Comparison of ENCODE assay signal across 1 cellular context in genomic region chr3:13650210-13651056, GRCh38.
TF ChIP-seq lines count a peak whose summit lies in the region.

No MANE protein-coding gene starts in this region.

TF ChIP-seq in HepG2, 621 proteins besides CTCF, POLR2A, EP300 and RAD21 (continued from another document and continues in another):
- TF ChIP-seq ATF5 (CRISPR knock-in tag; IDR thresholded peaks at IDR 0.05; ENCODE audit: low read depth) (no peak), ZMYM3 (CRISPR knock-in tag; IDR thresholded peaks at IDR 0.05) (peak; percentile 98), TERF1 (CRISPR knock-in tag; IDR thresholded peaks at IDR 0.05) (no peak), GLI4 (CRISPR knock-in tag; IDR thresholded peaks at IDR 0.05; ENCODE audit: borderline replicate concordance) (no peak), ZBTB14 (CRISPR knock-in tag; IDR thresholded peaks at IDR 0.05) (no peak), HNF1B (CRISPR knock-in tag; IDR thresholded peaks at IDR 0.05) (no peak), ZNF737 (CRISPR knock-in tag; IDR thresholded peaks at IDR 0.05; ENCODE audit: borderline replicate concordance) (no peak), ZNF598 (CRISPR knock-in tag; IDR thresholded peaks at IDR 0.05; ENCODE audit: borderline replicate concordance) (no peak), SMYD3 (CRISPR knock-in tag; IDR thresholded peaks at IDR 0.05) (no peak), ZMYM2 (CRISPR knock-in tag; IDR thresholded peaks at IDR 0.05) (no peak), DPF2 (CRISPR knock-in tag; IDR thresholded peaks at IDR 0.05; ENCODE audit: borderline replicate concordance, low read depth) (no peak), ZNF557 (CRISPR knock-in tag; IDR thresholded peaks at IDR 0.05) (0 out of 2 replicates have a peak, but pooled peaks have one; percentile 79), CREB3 (CRISPR knock-in tag; IDR thresholded peaks at IDR 0.05) (no peak), ZNF335 (CRISPR knock-in tag; IDR thresholded peaks at IDR 0.05) (no peak), CEBPZ (IDR thresholded peaks at IDR 0.05; ENCODE audit: low read length) (no peak), TOPORS (CRISPR knock-in tag; IDR thresholded peaks at IDR 0.05) (no peak), PRDM4 (CRISPR knock-in tag; IDR thresholded peaks at IDR 0.05; ENCODE audit: borderline replicate concordance) (no peak), KDM3A (CRISPR knock-in tag; IDR thresholded peaks at IDR 0.05; ENCODE audit: low read depth) (peak; percentile 90), ZNF225 (CRISPR knock-in tag; IDR thresholded peaks at IDR 0.05) (no peak), ZFP36L1 (CRISPR knock-in tag; IDR thresholded peaks at IDR 0.05) (no peak), ZBTB8A (CRISPR knock-in tag; IDR thresholded peaks at IDR 0.05; ENCODE audit: borderline replicate concordance, low read depth) (no peak), ZNF713 (CRISPR knock-in tag; IDR thresholded peaks at IDR 0.05) (no peak), KAT8 (CRISPR knock-in tag; IDR thresholded peaks at IDR 0.05) (no peak), CEBPG (CRISPR knock-in tag; IDR thresholded peaks at IDR 0.05) (no peak), SP1 (IDR thresholded peaks at IDR 0.05) (no peak), SP1 (CRISPR knock-in tag; IDR thresholded peaks at IDR 0.05) (no peak), MBD4 (IDR thresholded peaks at IDR 0.05; ENCODE audit: borderline replicate concordance, low read length) (no peak), MXI1 (IDR thresholded peaks at IDR 0.05; ENCODE audit: borderline replicate concordance, low read depth, low read length) (peak; percentile 27; the same call in 1 of the 3 replicates), DBP (CRISPR knock-in tag; IDR thresholded peaks at IDR 0.05; ENCODE audit: not compliant biosample characterization) (no peak), SMC3 (IDR thresholded peaks at IDR 0.05; ENCODE audit: low read length) (no peak; the same call in 1 of the 2 replicates), PREB (CRISPR knock-in tag; IDR thresholded peaks at IDR 0.05) (no peak), ZNF549 (CRISPR knock-in tag; IDR thresholded peaks at IDR 0.05) (no peak), ZNF501 (CRISPR knock-in tag; IDR thresholded peaks at IDR 0.05) (peak; percentile 69), ZNF790 (CRISPR knock-in tag; IDR thresholded peaks at IDR 0.05; ENCODE audit: borderline replicate concordance) (no peak), FOXJ3 (CRISPR knock-in tag; IDR thresholded peaks at IDR 0.05; ENCODE audit: borderline replicate concordance) (no peak), ZBTB43 (CRISPR knock-in tag; conservative IDR thresholded peaks at IDR 0.05) (no peak), FOXO4 (CRISPR knock-in tag; conservative IDR thresholded peaks at IDR 0.05) (no peak), SRY (CRISPR knock-in tag; IDR thresholded peaks at IDR 0.05) (peak; percentile 75; the same call in 1 of the 2 replicates), PTBP1 (IDR thresholded peaks at IDR 0.05; ENCODE audit: low read depth, low read length, poor library complexity, severe bottlenecking) (no peak), FLYWCH1 (CRISPR knock-in tag; IDR thresholded peaks at IDR 0.05) (no peak), KLF11 (CRISPR knock-in tag; IDR thresholded peaks at IDR 0.05) (no peak), RBM22 (optimal IDR thresholded peaks at IDR 0.05; ENCODE audit: low read length) (no peak), ZNF574 (CRISPR knock-in tag; IDR thresholded peaks at IDR 0.05) (peak; percentile 37; the same call in 1 of the 2 replicates)
